In genomic region chr15:75961332-75961731, GRCh38 we compare ENCODE assay signal across 3 cellular contexts.
A peak's percentile ranks its signal among the peaks of the same experiment; 100 is the strongest.
TF ChIP-seq lines count a peak whose summit lies in the region.

No MANE protein-coding gene starts in this region.

TF ChIP-seq in HepG2, 621 proteins besides CTCF, POLR2A, EP300 and RAD21 (continues in another document):
- no peak for TF ChIP-seq JUN (CRISPR knock-in tag; IDR thresholded peaks at IDR 0.05)
- no peak for TF ChIP-seq ZNF264 (CRISPR knock-in tag; IDR thresholded peaks at IDR 0.05)
- TF ChIP-seq ZMYM4 (CRISPR knock-in tag; IDR thresholded peaks at IDR 0.05): no peak
- no peak for TF ChIP-seq MIER2 (CRISPR knock-in tag; IDR thresholded peaks at IDR 0.05)
- no peak for TF ChIP-seq ZNF296 (CRISPR knock-in tag; conservative IDR thresholded peaks at IDR 0.05)
- peak; percentile 76 for TF ChIP-seq FOXA3 (CRISPR knock-in tag; IDR thresholded peaks at IDR 0.05)
- TF ChIP-seq ZNF382 (CRISPR knock-in tag; IDR thresholded peaks at IDR 0.05; ENCODE audit: borderline replicate concordance): no peak
- TF ChIP-seq ELK4 (CRISPR knock-in tag; IDR thresholded peaks at IDR 0.05; ENCODE audit: borderline replicate concordance): no peak
- no peak for TF ChIP-seq HIVEP1 (CRISPR knock-in tag; IDR thresholded peaks at IDR 0.05)
- no peak for TF ChIP-seq STAG1 (CRISPR knock-in tag; IDR thresholded peaks at IDR 0.05)
- TF ChIP-seq SOX13 (IDR thresholded peaks at IDR 0.05): no peak
- peak in 1 of 2 experiments; percentile 33; a peak in 1 of 4 replicates for TF ChIP-seq SOX13 (CRISPR knock-in tag; conservative IDR thresholded peaks at IDR 0.05 in 1 of 2, IDR thresholded peaks at IDR 0.05 in 1 of 2)
- no peak for TF ChIP-seq ZNF383 (CRISPR knock-in tag; IDR thresholded peaks at IDR 0.05; ENCODE audit: borderline replicate concordance)
- TF ChIP-seq AHDC1 (CRISPR knock-in tag; IDR thresholded peaks at IDR 0.05; ENCODE audit: borderline replicate concordance): no peak
- no peak for TF ChIP-seq MBD4 (IDR thresholded peaks at IDR 0.05; ENCODE audit: borderline replicate concordance, low read length)

TF ChIP-seq in Ishikawa, 13 proteins besides CTCF, POLR2A, EP300 and RAD21:
- TF ChIP-seq CEBPB (IDR thresholded peaks at IDR 0.05) (0 out of 2 replicates have a peak, but pooled peaks have one; percentile 35), FOXM1 (IDR thresholded peaks at IDR 0.05; ENCODE audit: borderline replicate concordance, low read depth) (no peak), TEAD4 (IDR thresholded peaks at IDR 0.05) (no peak)

TF ChIP-seq in K562, 482 proteins besides CTCF, POLR2A, EP300 and RAD21:
- TF ChIP-seq ZFP30 (CRISPR knock-in tag; IDR thresholded peaks at IDR 0.05; ENCODE audit: borderline replicate concordance) (no peak), CEBPB (tag; IDR thresholded peaks at IDR 0.05) (peak; percentile 82), CEBPG (CRISPR knock-in tag; IDR thresholded peaks at IDR 0.05) (no peak), CEBPG (tag; conservative IDR thresholded peaks at IDR 0.05 in 1 of 2, IDR thresholded peaks at IDR 0.05 in 1 of 2) (peak; percentile 46 to 65; a peak in 3 of 4 replicates)
TF ChIP-seq in K562: peak in this region for 2.
